ENCODE assay signal across 8 cellular contexts in genomic region chr5:59039296-59040006, GRCh38.
DNase-seq lines count a peak whose midpoint lies in the region; ATAC-seq and TF ChIP-seq lines count a peak whose summit lies in the region.

No MANE protein-coding gene starts in this region.

- intact Hi-C loops in dorsolateral prefrontal cortex (cut with DNase I) (no loop called here), right lobe of liver (cut with DNase I) (no loop called here)

- POLR2A ChIA-PET in HEK293 (lab: Yijun Ruan, JAX): no interaction called here

- peaks cover 0 to 8% (median 0%) of the 10 kb centered on the region in 45 donors for H3K27me3 ChIP-seq in dorsolateral prefrontal cortex
- H3K27me3 ChIP-seq in right lobe of liver: no peaks in the 10 kb centered on the region

- peak; percentile 73 to 81 (median 76) for ATAC-seq in right lobe of liver

- H3K4me1 ChIP-seq in HEK293 (ENCODE audit: control insufficient read depth, insufficient read depth, low read length): peaks cover 22% of the 10 kb centered on the region
- peaks cover 0 to 11% (median 0%) of the 10 kb centered on the region in 4 donors for H3K4me1 ChIP-seq in right lobe of liver

- H3K27ac ChIP-seq in HEK293 (ENCODE audit: extremely low read depth, low read depth, low read length): peak overlapping the region; percentile 62; the same call in 1 of the 2 replicates
- peak overlapping the region in 33 of 59 donors; percentile 6 to 76 (median 52) for H3K27ac ChIP-seq in dorsolateral prefrontal cortex
- H3K27ac ChIP-seq in right lobe of liver: peak overlapping the region in 2 of 3 donors; percentile 22 to 51

- H3K4me3 ChIP-seq in GM12875 (ENCODE audit: low read depth, low read length) (peak overlapping the region; percentile 46), HEK293 (ENCODE audit: low read depth, low read length) (peak overlapping the region; percentile 62), dorsolateral prefrontal cortex (peak overlapping the region; percentile 32 to 88 (median 70)), right lobe of liver (peak overlapping the region; percentile 49 to 59 (median 58))

- 0% methylated on average over 3 of the region's 86 CpGs for WGBS in right lobe of liver (ENCODE audit: insufficient coverage, low coverage, low lambda C conversion rate, missing lambda C conversion rate)

- TF ChIP-seq POLR2A in right lobe of liver (IDR thresholded peaks at IDR 0.05): peak; percentile 48

- H3K36me3 ChIP-seq in HEK293 (ENCODE audit: control insufficient read depth in 2 of 2, insufficient read depth in 1 of 2, low read length in 2 of 2) (no peaks in the 10 kb centered on the region), right lobe of liver (no peaks in the 10 kb centered on the region)

- DNase-seq in NCI-H1092 treated with DMSO at 0.1 percent for 48 hours (lab: John Stamatoyannopoulos, UW) (peak; percentile 45), dorsolateral prefrontal cortex (peak; percentile 17 to 77 (median 50)), right lobe of liver (peak; percentile 65 to 82 (median 73)), middle frontal gyrus (ENCODE audit: extremely low spot score, low spot score) (no peak)
- DNase-seq in activated CD4-positive, alpha-beta T cell treated with anti-CD3 and anti-CD28 coated beads, Interleukin-2, amount 50 U/mL, for 24 hours (ENCODE audit: low read depth in 1 of 2, low spot score in 1 of 2): peak; percentile 71 to 72
- peak; percentile 80 to 82 for DNase-seq in stimulated activated CD4-positive, alpha-beta T cell treated with anti-CD3 and anti-CD28 coated beads, Interleukin-4, amount 100 ng/mL, for 48 hours (ENCODE audit: low read depth in 2 of 2)

- TF ChIP-seq CTCF in GM12875 (IDR thresholded peaks at IDR 0.05; ENCODE audit: borderline replicate concordance, insufficient read depth, low read depth, low read length) (no peak), HEK293 (tag by site-specific recombination; IDR thresholded peaks at IDR 0.05) (peak; percentile 22; the same call in 1 of the 2 replicates), dorsolateral prefrontal cortex (IDR thresholded peaks at IDR 0.05 in 54 of 56, conservative IDR thresholded peaks at IDR 0.05 in 2 of 56; ENCODE audit: low read depth in 1 of 56, partially characterized antibody in 56 of 56) (peak in 1 of 56 donors; percentile 23), right lobe of liver (IDR thresholded peaks at IDR 0.05) (no peak)

- H3K9me3 ChIP-seq in HEK293 (ENCODE audit: control insufficient read depth, insufficient read depth, low read depth, low read length): no peaks in the 10 kb centered on the region
- H3K9me3 ChIP-seq in right lobe of liver: no peaks in the 10 kb centered on the region

- CTCF ChIA-PET in HEK293 (lab: Yijun Ruan, JAX): interaction anchor here (0.7 to 0.9 kb wide), 2 partner anchors 21 to 118 kb away, joined by 3 read pairs; no protein-coding TSS in a partner anchor

TF ChIP-seq in HEK293, 187 proteins besides CTCF, POLR2A, EP300 and RAD21 (continues in another document):
- TF ChIP-seq ZBTB17 (tag by site-specific recombination; IDR thresholded peaks at IDR 0.05) (peak; percentile 72), ZNF660 (tag by site-specific recombination; IDR thresholded peaks at IDR 0.05) (0 out of 2 replicates have a peak, but pooled peaks have one; percentile 23), ZNF138 (tag by site-specific recombination; IDR thresholded peaks at IDR 0.05; ENCODE audit: borderline replicate concordance) (no peak), PBX3 (CRISPR knock-in tag; IDR thresholded peaks at IDR 0.05) (peak; percentile 69; the same call in 1 of the 2 replicates), ZBTB48 (tag by site-specific recombination; IDR thresholded peaks at IDR 0.05) (no peak; the same call in 1 of the 2 replicates), GFI1B (tag by site-specific recombination; IDR thresholded peaks at IDR 0.05) (0 out of 2 replicates have a peak, but pooled peaks have one; percentile 8), ZNF585B (tag by site-specific recombination; IDR thresholded peaks at IDR 0.05) (no peak), ZBTB20 (tag by site-specific recombination; IDR thresholded peaks at IDR 0.05) (peak; percentile 79), ZNF768 (tag by site-specific recombination; IDR thresholded peaks at IDR 0.05) (no peak; the same call in 1 of the 2 replicates), WT1 (tag by site-specific recombination; IDR thresholded peaks at IDR 0.05) (0 out of 2 replicates have a peak, but pooled peaks have one; percentile 23), ZNF549 (tag by site-specific recombination; IDR thresholded peaks at IDR 0.05) (no peak), ZXDB (tag by site-specific recombination; IDR thresholded peaks at IDR 0.05) (peak; percentile 60), ZNF785 (tag by site-specific recombination; IDR thresholded peaks at IDR 0.05) (no peak), YY2 (tag by site-specific recombination; IDR thresholded peaks at IDR 0.05) (no peak), EGR2 (tag by site-specific recombination; IDR thresholded peaks at IDR 0.05; ENCODE audit: low read depth) (no peak; the same call in 1 of the 2 replicates), ZNF624 (tag by site-specific recombination; IDR thresholded peaks at IDR 0.05) (no peak), ZNF488 (tag by site-specific recombination; IDR thresholded peaks at IDR 0.05) (0 out of 2 replicates have a peak, but pooled peaks have one; percentile 43), BCL6B (tag by site-specific recombination; IDR thresholded peaks at IDR 0.05) (no peak), ZNF514 (tag by site-specific recombination; IDR thresholded peaks at IDR 0.05) (no peak), GLIS1 (tag by site-specific recombination; IDR thresholded peaks at IDR 0.05) (peak; percentile 38), KLF10 (tag by site-specific recombination; IDR thresholded peaks at IDR 0.05) (peak; percentile 48), SALL2 (tag by site-specific recombination; IDR thresholded peaks at IDR 0.05; ENCODE audit: borderline replicate concordance) (no peak), ZEB2 (tag by site-specific recombination; IDR thresholded peaks at IDR 0.05) (peak; percentile 76), ZNF473 (tag by site-specific recombination; IDR thresholded peaks at IDR 0.05) (no peak), ZNF776 (tag by site-specific recombination; IDR thresholded peaks at IDR 0.05; ENCODE audit: borderline replicate concordance) (no peak), GLI2 (tag by site-specific recombination; IDR thresholded peaks at IDR 0.05; ENCODE audit: borderline replicate concordance, low read depth) (no peak), ZNF48 (tag by site-specific recombination; IDR thresholded peaks at IDR 0.05) (no peak), SP3 (tag by site-specific recombination; IDR thresholded peaks at IDR 0.05) (peak; percentile 70), ZNF2 (tag by site-specific recombination; IDR thresholded peaks at IDR 0.05) (peak; percentile 59), ZFP37 (tag by site-specific recombination; IDR thresholded peaks at IDR 0.05) (peak; percentile 80; the same call in 1 of the 2 replicates), ZNF335 (tag by site-specific recombination; conservative IDR thresholded peaks at IDR 0.05) (peak; percentile 94)
